ENCODE assay signal across 23 cellular contexts in the genomic region with DNA sequence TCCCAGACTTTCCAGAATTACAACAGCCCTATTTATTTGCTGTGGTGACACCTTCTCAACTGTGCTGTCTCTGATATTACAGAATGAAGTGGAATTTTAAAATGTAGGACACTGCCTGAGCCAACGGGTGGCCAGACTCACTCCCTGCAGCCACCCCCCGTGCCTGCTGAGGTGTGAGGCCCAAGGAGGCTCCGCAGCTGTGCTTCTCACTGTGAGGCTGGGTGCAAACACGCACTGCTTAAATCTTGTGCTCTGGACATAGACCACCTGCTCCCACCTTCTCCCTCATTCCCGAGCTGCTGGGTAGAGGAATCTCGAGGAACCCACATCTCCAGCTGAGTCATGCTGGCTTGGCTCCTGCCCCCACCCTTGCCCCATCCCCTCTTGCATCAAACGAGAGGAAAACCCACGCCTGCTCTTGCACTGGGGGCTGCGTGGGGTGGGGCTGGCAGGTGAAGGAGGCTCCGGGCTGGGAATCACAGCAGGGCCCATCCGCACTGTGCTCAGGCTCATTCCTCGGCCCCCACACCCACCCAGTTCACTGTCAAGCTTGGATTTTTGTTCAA. TPM values are rescaled to one million over a fixed set of nuclear protein-coding genes. Genes with fewer than 3 reads are reported as not detected.
DNase-seq lines count a peak whose midpoint lies in the region; ATAC-seq and TF ChIP-seq lines count a peak whose summit lies in the region.
"Had no signal": no experiment of that assay in that cellular context is flagged by ENCODE, and none has a peak within 500 bp of the region (broad histone marks: within the 10 kb centered on the region; RNA-seq: fewer than 3 reads in every experiment).

No MANE protein-coding gene starts in this region.

- H3K14ac ChIP-seq in IMR-90 (replicated peaks; ENCODE audit: low read depth, low read length): no peak overlapping the region

- peaks cover 22 to 24% of the 10 kb centered on the region in 2 donors for H3K4me1 Mint-ChIP-seq in effector memory CD8-positive, alpha-beta T cell (ENCODE audit: low read depth in 2 of 2)

- H3K79me1 ChIP-seq in IMR-90 (ENCODE audit: low read depth in 1 of 2, low read length in 2 of 2): no peaks in the 10 kb centered on the region

- H3K56ac ChIP-seq in IMR-90 (ENCODE audit: extremely low read depth, insufficient read depth, low read length): no peak overlapping the region

- ATAC-seq in IMR-90 (ENCODE audit: low read depth) (peak; percentile 10; the same call in 1 of the 2 replicates), psoas muscle (peak in 2 of 4 donors; percentile 10 to 23)
- no peak for ATAC-seq in effector memory CD8-positive, alpha-beta T cell (replicated peaks)
- ATAC-seq: foreskin keratinocyte, left colon had no signal

- intact Hi-C loops in IMR-90 (cut with micrococcal nuclease): loop anchor here (5.0 kb wide), 1 partner anchor 64 kb away; no protein-coding TSS in a partner anchor
- intact Hi-C loops in psoas muscle (cut with DNase I): loop anchor here in 1 of 2 donors (10.0 kb wide), 1 partner anchor 661 kb away; no protein-coding TSS in a partner anchor

- in situ Hi-C loops in IMR-90 (cut with MboI; ENCODE audit: low sequenced_read_pairs): loop anchor here (5.0 to 25.0 kb wide), 2 partner anchors 149 to 669 kb away; a partner anchor contains a TSS

- H3K4me1 ChIP-seq in BLaER1 treated with 17β-estradiol and CSF1 and Interleukin-3, amounts not matched to agents 10 nM and 100 nM: peaks cover 72 to 100% (median 85%) of the 10 kb centered on the region in 10 experiments
- 0 out of 2 replicates have a peak, but pooled peaks cover 3% of the 10 kb centered on the region for H3K4me1 ChIP-seq in IMR-90 (ENCODE audit: control insufficient read depth, insufficient read depth, low read length)
- peaks cover 24% of the 10 kb centered on the region for H3K4me1 ChIP-seq in psoas muscle
- H3K4me1 ChIP-seq: BE2C, colonic mucosa, foreskin keratinocyte, sigmoid colon had no signal

- CTCF ChIA-PET in IMR-90 (lab: Yijun Ruan, JAX): no interaction called here

- no peaks in the 10 kb centered on the region for H3K9me3 Mint-ChIP-seq in effector memory CD8-positive, alpha-beta T cell
- H3K9me3 Mint-ChIP-seq: activated naive CD4-positive, alpha-beta T cell treated with anti-CD3 and anti-CD28 coated beads for 36 hours; HFFc6 had no signal

- H3K27me3 ChIP-seq in BLaER1 treated with 17β-estradiol and CSF1 and Interleukin-3, amounts not matched to agents 10 nM and 100 nM: no peaks in the 10 kb centered on the region
- no peaks in the 10 kb centered on the region for H3K27me3 ChIP-seq in IMR-90 (ENCODE audit: control insufficient read depth, insufficient read depth, low read length)
- H3K27me3 ChIP-seq in psoas muscle (ENCODE audit: insufficient read depth in 3 of 3, low read length in 2 of 3): no peaks in the 10 kb centered on the region
- H3K27me3 ChIP-seq: BE2C, colonic mucosa, foreskin keratinocyte, sigmoid colon had no signal

- no peak overlapping the region for H4K5ac ChIP-seq in IMR-90 (ENCODE audit: low read depth, low read length)

- H4K91ac ChIP-seq in IMR-90 (ENCODE audit: insufficient read depth, low read depth, low read length): no peak overlapping the region

- peak overlapping the region; percentile 5 for H2AK9ac ChIP-seq in IMR-90 (replicated peaks; ENCODE audit: low read depth, low read length, poor library complexity)

- H3K18ac ChIP-seq in IMR-90 (ENCODE audit: low read depth, low read length): no peak overlapping the region

- H3K4me2 ChIP-seq in BLaER1 treated with 17β-estradiol and CSF1 and Interleukin-3, amounts not matched to agents 10 nM and 100 nM: peak overlapping the region; percentile 82 to 94 (median 87)
- H3K4me2 ChIP-seq in IMR-90 (ENCODE audit: low read depth, low read length): no peak overlapping the region
- H3K4me2 ChIP-seq: KMS-11 had no signal

- no peak overlapping the region for H2BK5ac ChIP-seq in IMR-90 (ENCODE audit: low read depth, low read length, poor library complexity, severe bottlenecking)

- H2AFZ ChIP-seq in IMR-90 (replicated peaks; ENCODE audit: low read length, poor library complexity): peak overlapping the region; percentile 32

- H4K20me1 ChIP-seq in BLaER1 treated with 17β-estradiol and CSF1 and Interleukin-3, amounts not matched to agents 10 nM and 100 nM: peaks cover 8 to 96% (median 60%) of the 10 kb centered on the region in 11 experiments; a peak in 19 of 22 replicates
- no peaks in the 10 kb centered on the region; the same call in 1 of the 2 replicates for H4K20me1 ChIP-seq in IMR-90 (ENCODE audit: insufficient read depth, low read length)

- dilution Hi-C loops in IMR-90 (cut with HindIII; ENCODE audit: low sequenced_read_pairs, unreplicated experiment): no loop called here

- TF ChIP-seq CTCF in IMR-90 (conservative IDR thresholded peaks at IDR 0.05; ENCODE audit: low read depth, low read length): no peak
- no peak for TF ChIP-seq CTCF in psoas muscle (IDR thresholded peaks at IDR 0.05)

- TF ChIP-seq RAD21 in IMR-90 (IDR thresholded peaks at IDR 0.05; ENCODE audit: low read length): no peak

- H3K23ac ChIP-seq in IMR-90 (ENCODE audit: low read depth, low read length): no peak overlapping the region

- H3K4ac ChIP-seq in IMR-90 (ENCODE audit: low read depth, low read length): no peak overlapping the region

- no peak overlapping the region for H3K4me3 Mint-ChIP-seq in effector memory CD8-positive, alpha-beta T cell
- H3K4me3 Mint-ChIP-seq: activated naive CD4-positive, alpha-beta T cell treated with anti-CD3 and anti-CD28 coated beads for 36 hours; HFFc6 had no signal

- peaks cover 71% of the 10 kb centered on the region for H3K36me3 Mint-ChIP-seq in effector memory CD8-positive, alpha-beta T cell (ENCODE audit: insufficient read depth)

- no TSS peak for BruUV-seq in IMR-90 (replicated peaks; lab: Mats Ljungman, UMichigan)

- H4K8ac ChIP-seq in IMR-90 (ENCODE audit: low read depth in 2 of 2, low read length in 2 of 2): no peak overlapping the region

- H2BK15ac ChIP-seq in IMR-90 (ENCODE audit: low read depth, low read length): no peak overlapping the region

- peak overlapping the region; percentile 73 to 89 for H3K27ac Mint-ChIP-seq in effector memory CD8-positive, alpha-beta T cell
- H3K27ac Mint-ChIP-seq: activated naive CD4-positive, alpha-beta T cell treated with anti-CD3 and anti-CD28 coated beads for 36 hours; HFFc6 had no signal

- H3K9me3 ChIP-seq in BLaER1 treated with 17β-estradiol and CSF1 and Interleukin-3, amounts not matched to agents 10 nM and 100 nM (replicated peaks in 1 of 11): no peaks in the 10 kb centered on the region
- H3K9me3 ChIP-seq in IMR-90 (ENCODE audit: control insufficient read depth, insufficient read depth, low read length) (no peaks in the 10 kb centered on the region), psoas muscle (no peaks in the 10 kb centered on the region)
- H3K9me3 ChIP-seq: BE2C, colonic mucosa, sigmoid colon had no signal

- TF ChIP-seq POLR2A in IMR-90 (IDR thresholded peaks at IDR 0.05; ENCODE audit: low read depth, low read length): no peak

- no peak overlapping the region; the same call in 1 of the 2 replicates for H2AK5ac ChIP-seq in IMR-90 (ENCODE audit: low read depth, low read length)

- peaks cover 60 to 84% (median 68%) of the 10 kb centered on the region in 11 experiments for H3K36me3 ChIP-seq in BLaER1 treated with 17β-estradiol and CSF1 and Interleukin-3, amounts not matched to agents 10 nM and 100 nM
- H3K36me3 ChIP-seq in IMR-90 (ENCODE audit: control insufficient read depth, insufficient read depth, low read length) (peaks cover 43% of the 10 kb centered on the region), psoas muscle (ENCODE audit: insufficient read depth in 1 of 2, low read depth in 1 of 2) (peaks cover 10 to 80% of the 10 kb centered on the region in 2 donors)

- DNase-seq in IMR-90 (peak; percentile 15), psoas muscle (no peak), HuH-7 (ENCODE audit: low spot score) (no peak), T-helper 1 cell (no peak)
- DNase-seq in effector memory CD8-positive, alpha-beta T cell: no peak
- no peak for DNase-seq in stimulated activated CD4-positive, alpha-beta T cell treated with anti-CD3 and anti-CD28 coated beads, Interleukin-12 subunit alpha, Interleukin-12 subunit beta, amount 100 ng/mL, for 4 hours
- DNase-seq: activated CD4-positive, alpha-beta T cell treated with anti-CD3 and anti-CD28 coated beads for 4 hours; activated naive CD4-positive, alpha-beta T cell treated with anti-CD3 and anti-CD28 coated beads for 36 hours; BE2C; colonic mucosa; DMS 273 treated with DMSO at 0.1 percent for 48 hours; foreskin keratinocyte; HFFc6; left colon; NCI-H1092; NCI-H526 treated with DMSO at 0.1 percent for 48 hours; OCI-M1; sigmoid colon; stimulated activated CD4-positive, alpha-beta T cell treated with anti-CD3 and anti-CD28 coated beads, Interleukin-2, amount 100 ng/mL, for 24 hours had no signal

- peak overlapping the region in 5 of 11 experiments; percentile 16 to 65 (median 55); a peak in 4 of 22 replicates for H3K9ac ChIP-seq in BLaER1 treated with 17β-estradiol and CSF1 and Interleukin-3, amounts not matched to agents 10 nM and 100 nM
- H3K9ac ChIP-seq in IMR-90 (ENCODE audit: low read depth, low read length): no peak overlapping the region
- H3K9ac ChIP-seq: KMS-11 had no signal

- H3K27me3 Mint-ChIP-seq in effector memory CD8-positive, alpha-beta T cell: no peaks in the 10 kb centered on the region

- 66% methylated on average over 4 of the region's 12 CpGs; no CpG with 5 or more reads in 1 of the 2 experiments for WGBS in IMR-90 (ENCODE audit: extremely low coverage in 2 of 2, insufficient read length in 1 of 2), 2 experiments
- 78 to 84% (median 80%) methylated on average over 12 of the region's 12 CpGs for WGBS in psoas muscle, 3 donors

- peak overlapping the region in 9 of 11 experiments; percentile 18 to 69 (median 51); a peak in 11 of 22 replicates for H3K27ac ChIP-seq in BLaER1 treated with 17β-estradiol and CSF1 and Interleukin-3, amounts not matched to agents 10 nM and 100 nM
- no peak overlapping the region for H3K27ac ChIP-seq in IMR-90 (ENCODE audit: insufficient read depth, low read length)
- peak overlapping the region; percentile 76 for H3K27ac ChIP-seq in psoas muscle
- H3K27ac ChIP-seq: colonic mucosa, foreskin keratinocyte, KMS-11, sigmoid colon, SK-N-MC had no signal

- no peak overlapping the region for H2BK120ac ChIP-seq in IMR-90 (ENCODE audit: low read depth, low read length)

- H3K9me1 ChIP-seq in IMR-90 (ENCODE audit: insufficient read depth, low read length): peaks cover 6% of the 10 kb centered on the region; the same call in 1 of the 2 replicates

- no peak overlapping the region for H3K4me3 ChIP-seq in BLaER1 treated with 17β-estradiol and CSF1 and Interleukin-3, amounts not matched to agents 10 nM and 100 nM
- H3K4me3 ChIP-seq in IMR-90 (ENCODE audit: insufficient read depth, low read depth, low read length): no peak overlapping the region
- no peak overlapping the region for H3K4me3 ChIP-seq in psoas muscle
- H3K4me3 ChIP-seq: colonic mucosa, sigmoid colon, SK-N-MC had no signal

- no peak overlapping the region for H2BK20ac ChIP-seq in IMR-90 (ENCODE audit: low read depth, low read length)

- POLR2A ChIA-PET in IMR-90 (lab: Charles Lee; ENCODE audit: unreplicated experiment): no interaction called here

RNA-seq across cellular contexts. Expression of a gene that starts 48.0 kb away (rescaled TPM):
- total RNA-seq in IMR-90 (2012; rRNA removed) (not detected in 2 replicates), psoas muscle (not detected)
- polyA plus RNA-seq in IMR-90 (2012; rRNA removed) (not detected in 2 replicates), psoas muscle (not detected)
- polyA plus RNA-seq in IMR-90 (2012; cell fraction: cytosol; rRNA removed): not detected in 2 replicates
- polyA plus RNA-seq in IMR-90 (2012; cell fraction: nucleus; rRNA removed; ENCODE audit: low replicate concordance): not detected in 2 replicates
- total RNA-seq: activated naive CD4-positive, alpha-beta T cell treated with anti-CD3 and anti-CD28 coated beads for 36 hours; foreskin keratinocyte; HFFc6; mononuclear cell; sigmoid colon had no signal
- polyA plus RNA-seq: foreskin keratinocyte had no signal
